In the genomic region with DNA sequence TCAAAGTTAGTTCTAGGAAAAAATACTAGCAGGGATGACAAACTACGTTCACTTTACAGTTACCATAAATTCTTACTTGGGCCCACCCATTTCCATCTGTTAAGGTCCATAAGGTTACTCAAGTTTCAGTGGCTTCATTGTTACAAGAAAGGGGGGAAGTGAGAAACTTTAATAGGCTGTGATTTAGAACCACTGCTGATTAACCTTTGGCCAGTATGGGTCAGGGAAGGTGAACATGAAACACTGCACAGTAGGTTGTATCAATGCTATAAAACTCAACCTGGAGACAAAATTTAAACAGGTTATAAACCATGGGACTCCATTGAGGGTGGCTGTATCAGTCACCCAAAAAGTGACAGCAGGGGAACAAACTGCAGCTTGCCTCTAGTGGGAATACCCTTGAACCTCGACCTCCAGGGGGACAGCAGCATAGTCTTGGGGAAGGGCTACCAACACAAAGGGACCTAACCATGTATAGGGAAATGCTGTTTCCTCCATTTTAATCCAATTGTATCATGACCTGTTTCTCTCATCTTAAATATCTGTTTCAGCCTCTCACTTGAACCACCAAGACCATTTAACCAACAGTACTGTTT, we compare ENCODE assay signal across 14 cellular contexts. TPM values are rescaled to one million over a fixed set of nuclear protein-coding genes. Genes with fewer than 3 reads are reported as not detected.
DNase-seq lines count a peak whose midpoint lies in the region; ATAC-seq and TF ChIP-seq lines count a peak whose summit lies in the region.
"Had no signal": no experiment of that assay in that cellular context is flagged by ENCODE, and none has a peak within 500 bp of the region (broad histone marks: within the 10 kb centered on the region; RNA-seq: fewer than 3 reads in every experiment).

No MANE protein-coding gene starts in this region.

- no peaks in the 10 kb centered on the region for H3K27me3 Mint-ChIP-seq in stimulated activated naive CD8-positive, alpha-beta T cell treated with anti-CD3 and anti-CD28 coated beads, Interleukin-15, Interleukin-2, amounts not matched to agents 100 ng/mL and 50 ng/mL, for 24 hours
- H3K27me3 Mint-ChIP-seq in immature natural killer cell (ENCODE audit: low read depth in 3 of 3): peaks cover 0 to 5% (median 0%) of the 10 kb centered on the region in 3 donors

- ATAC-seq in stimulated activated naive CD8-positive, alpha-beta T cell treated with anti-CD3 and anti-CD28 coated beads, Interleukin-15, Interleukin-2, amounts not matched to agents 100 U/mL and 50 U/mL, for 24 hours: no peak
- no peak for ATAC-seq in HG02885 (IDR thresholded peaks at IDR 0.05; ENCODE audit: poor library complexity, unreplicated experiment)
- ATAC-seq in HG03045 (IDR thresholded peaks at IDR 0.05; ENCODE audit: unreplicated experiment): no peak

- peaks cover 59% of the 10 kb centered on the region for H3K4me1 Mint-ChIP-seq in stimulated activated naive CD8-positive, alpha-beta T cell treated with anti-CD3 and anti-CD28 coated beads, Interleukin-15, Interleukin-2, amounts not matched to agents 100 ng/mL and 50 ng/mL, for 24 hours (ENCODE audit: low read depth)
- H3K4me1 Mint-ChIP-seq in immature natural killer cell: peaks cover 12 to 38% of the 10 kb centered on the region in 2 donors

- H3K36me3 Mint-ChIP-seq in stimulated activated naive CD8-positive, alpha-beta T cell treated with anti-CD3 and anti-CD28 coated beads, Interleukin-15, Interleukin-2, amounts not matched to agents 100 ng/mL and 50 ng/mL, for 24 hours (ENCODE audit: low read depth): peaks cover 89% of the 10 kb centered on the region
- H3K36me3 Mint-ChIP-seq in immature natural killer cell: peaks cover 9 to 26% (median 10%) of the 10 kb centered on the region in 3 donors

- no peak for DNase-seq in stimulated activated naive CD8-positive, alpha-beta T cell treated with anti-CD3 and anti-CD28 coated beads, Interleukin-15, Interleukin-2, amounts not matched to agents 100 U/mL and 50 U/mL, for 24 hours
- DNase-seq in immature natural killer cell (no peak), NCI-H2081 (lab: John Stamatoyannopoulos, UW) (no peak), DMS153 treated with DMSO at 0.1 percent for 48 hours (lab: John Stamatoyannopoulos, UW; ENCODE audit: unreplicated experiment) (no peak)
- DNase-seq: activated CD4-positive, alpha-beta T cell treated with anti-CD3 and anti-CD28 coated beads for 1 hour; central memory CD4-positive, alpha-beta T cell; mammary epithelial cell; NCI-H1436 treated with DMSO at 0.1 percent for 48 hours; NCI-H82; stimulated activated CD4-positive, alpha-beta T cell treated with anti-CD3 and anti-CD28 coated beads, Interleukin-1b, Interleukin-23, amount 100 ng/mL, for 48 hours had no signal

- H3K27ac Mint-ChIP-seq in stimulated activated naive CD8-positive, alpha-beta T cell treated with anti-CD3 and anti-CD28 coated beads, Interleukin-15, Interleukin-2, amounts not matched to agents 100 ng/mL and 50 ng/mL, for 24 hours: peak overlapping the region; percentile 42
- peak overlapping the region in 5 of 6 donors; percentile 27 to 67 (median 40) for H3K27ac Mint-ChIP-seq in immature natural killer cell

- H3K9me3 Mint-ChIP-seq in stimulated activated naive CD8-positive, alpha-beta T cell treated with anti-CD3 and anti-CD28 coated beads, Interleukin-15, Interleukin-2, amounts not matched to agents 100 ng/mL and 50 ng/mL, for 24 hours: no peaks in the 10 kb centered on the region
- no peaks in the 10 kb centered on the region for H3K9me3 Mint-ChIP-seq in immature natural killer cell

- no peak overlapping the region for H3K4me3 Mint-ChIP-seq in stimulated activated naive CD8-positive, alpha-beta T cell treated with anti-CD3 and anti-CD28 coated beads, Interleukin-15, Interleukin-2, amounts not matched to agents 100 ng/mL and 50 ng/mL, for 24 hours
- H3K4me3 Mint-ChIP-seq in immature natural killer cell: no peak overlapping the region

TF ChIP-seq in PFSK-1, 5 proteins besides CTCF, POLR2A, EP300 and RAD21:
- TF ChIP-seq SIN3A (IDR thresholded peaks at IDR 0.05; ENCODE audit: borderline replicate concordance, insufficient read depth, low read length): no peak
- TF ChIP-seq FOXP2 (optimal IDR thresholded peaks at IDR 0.05; ENCODE audit: borderline replicate concordance, extremely low read depth, extremely low read length, insufficient read depth): no peak
- TF ChIP-seq, protein P1, sequence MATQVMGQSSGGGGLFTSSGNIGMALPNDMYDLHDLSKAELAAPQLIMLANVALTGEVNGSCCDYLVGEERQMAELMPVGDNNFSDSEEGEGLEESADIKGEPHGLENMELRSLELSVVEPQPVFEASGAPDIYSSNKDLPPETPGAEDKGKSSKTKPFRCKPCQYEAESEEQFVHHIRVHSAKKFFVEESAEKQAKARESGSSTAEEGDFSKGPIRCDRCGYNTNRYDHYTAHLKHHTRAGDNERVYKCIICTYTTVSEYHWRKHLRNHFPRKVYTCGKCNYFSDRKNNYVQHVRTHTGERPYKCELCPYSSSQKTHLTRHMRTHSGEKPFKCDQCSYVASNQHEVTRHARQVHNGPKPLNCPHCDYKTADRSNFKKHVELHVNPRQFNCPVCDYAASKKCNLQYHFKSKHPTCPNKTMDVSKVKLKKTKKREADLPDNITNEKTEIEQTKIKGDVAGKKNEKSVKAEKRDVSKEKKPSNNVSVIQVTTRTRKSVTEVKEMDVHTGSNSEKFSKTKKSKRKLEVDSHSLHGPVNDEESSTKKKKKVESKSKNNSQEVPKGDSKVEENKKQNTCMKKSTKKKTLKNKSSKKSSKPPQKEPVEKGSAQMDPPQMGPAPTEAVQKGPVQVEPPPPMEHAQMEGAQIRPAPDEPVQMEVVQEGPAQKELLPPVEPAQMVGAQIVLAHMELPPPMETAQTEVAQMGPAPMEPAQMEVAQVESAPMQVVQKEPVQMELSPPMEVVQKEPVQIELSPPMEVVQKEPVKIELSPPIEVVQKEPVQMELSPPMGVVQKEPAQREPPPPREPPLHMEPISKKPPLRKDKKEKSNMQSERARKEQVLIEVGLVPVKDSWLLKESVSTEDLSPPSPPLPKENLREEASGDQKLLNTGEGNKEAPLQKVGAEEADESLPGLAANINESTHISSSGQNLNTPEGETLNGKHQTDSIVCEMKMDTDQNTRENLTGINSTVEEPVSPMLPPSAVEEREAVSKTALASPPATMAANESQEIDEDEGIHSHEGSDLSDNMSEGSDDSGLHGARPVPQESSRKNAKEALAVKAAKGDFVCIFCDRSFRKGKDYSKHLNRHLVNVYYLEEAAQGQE (IDR thresholded peaks at IDR 0.05; ENCODE audit: insufficient read depth in 1 of 2, low read depth in 2 of 2, low read length in 2 of 2): no peak
- TF ChIP-seq POLR2AphosphoS5 (IDR thresholded peaks at IDR 0.05; ENCODE audit: low read depth, low read length): peak; percentile 70

RNA-seq across cellular contexts. Expression of gene PTRH2, which starts 10.4 kb away (rescaled TPM):
- polyA plus RNA-seq in PFSK-1 (2012; ENCODE audit: insufficient read length, low read depth): 34.5 TPM
- 10 to 100 TPM in 2 of 3 donors, 1 to 10 TPM in 1; 6.0 to 20.7 (median 13.5) TPM for polyA plus RNA-seq in immature natural killer cell

RNA-seq across cellular contexts. Expression of gene VMP1, which starts 10.7 kb away (rescaled TPM):
- polyA plus RNA-seq in PFSK-1 (2012; ENCODE audit: insufficient read length, low read depth): 41.4 TPM
- 10 to 100 TPM; 61.5 to 81.4 (median 66.7) TPM for polyA plus RNA-seq in immature natural killer cell
